Comparison of ENCODE assay signal across 12 cellular contexts in the genomic region with DNA sequence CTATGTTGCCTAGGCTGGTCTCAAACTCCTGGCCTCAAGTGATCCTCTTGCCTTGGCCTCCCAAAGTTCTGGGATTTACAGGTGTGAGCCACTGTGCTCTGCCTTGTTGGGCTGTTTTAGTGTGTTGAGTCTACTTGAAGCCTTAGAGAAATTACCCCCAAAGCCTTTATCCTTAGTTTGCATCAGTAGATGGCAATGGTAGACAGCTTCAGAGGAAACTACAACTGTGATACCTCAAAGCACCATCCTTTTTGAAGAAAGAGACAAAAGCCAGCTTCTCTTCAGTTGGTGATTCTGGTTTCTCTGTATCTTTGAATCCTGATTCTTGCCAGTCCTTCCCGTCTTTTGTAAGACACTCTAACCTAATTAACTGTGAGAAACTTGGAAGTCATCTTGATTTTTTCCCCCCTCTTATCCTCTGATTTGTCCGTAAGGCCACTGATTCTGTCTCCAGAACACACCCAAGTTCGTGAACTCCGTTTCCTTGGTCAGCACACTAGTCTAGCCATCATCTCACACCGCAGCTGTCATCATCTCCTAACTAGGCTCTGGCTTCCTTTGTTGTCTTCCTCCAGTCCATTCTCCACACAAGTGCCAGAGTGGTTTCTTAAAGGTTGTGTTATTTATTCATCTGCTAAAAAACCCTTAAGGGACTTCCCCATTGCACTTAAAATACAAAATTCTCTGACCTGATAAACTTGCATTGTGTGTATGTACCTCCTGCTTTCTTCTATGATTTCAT. TPM values are rescaled to one million over a fixed set of nuclear protein-coding genes. Genes with fewer than 3 reads are reported as not detected.
DNase-seq lines count a peak whose midpoint lies in the region; ATAC-seq, FAIRE-seq and TF ChIP-seq lines count a peak whose summit lies in the region.
"Had no signal": no experiment of that assay in that cellular context is flagged by ENCODE, and none has a peak within 500 bp of the region (broad histone marks: within the 10 kb centered on the region; RNA-seq: fewer than 3 reads in every experiment).

No MANE protein-coding gene starts in this region.

- no peak overlapping the region for H3K4me3 Mint-ChIP-seq in MCF 10A (ENCODE audit: unreplicated experiment)
- H3K4me3 Mint-ChIP-seq in astrocyte (ENCODE audit: unreplicated experiment), result peak overlapping the region; percentile 7
- no peak overlapping the region for H3K4me3 Mint-ChIP-seq in memory B cell
- H3K4me3 Mint-ChIP-seq: neural progenitor cell had no signal

- H3K4me1 ChIP-seq in breast epithelium, result peaks cover 0 to 6% of the 10 kb centered on the region in 2 donors
- H3K4me1 ChIP-seq in astrocyte (ENCODE audit: insufficient read depth, low read length), result peaks cover 18% of the 10 kb centered on the region
- H3K4me1 ChIP-seq in aorta (ENCODE audit: control insufficient read depth in 1 of 2, insufficient read depth in 2 of 2, low read length in 2 of 2), result peaks cover 4% of the 10 kb centered on the region in 2 donors
- H3K4me1 ChIP-seq: neural progenitor cell had no signal

- H3K36me3 Mint-ChIP-seq in MCF 10A (ENCODE audit: insufficient read depth, unreplicated experiment) (peaks cover 85% of the 10 kb centered on the region), astrocyte (ENCODE audit: low read depth, unreplicated experiment) (peaks cover 24% of the 10 kb centered on the region), memory B cell (peaks cover 23% of the 10 kb centered on the region)

- intact Hi-C loops in MCF 10A (cut with micrococcal nuclease) (no loop called here), breast epithelium (cut with DNase I; ENCODE audit: low total_unique reads) (no loop called here), aorta (cut with DNase I) (no loop called here)

- H3K9me3 ChIP-seq in breast epithelium (no peaks in the 10 kb centered on the region), astrocyte (ENCODE audit: insufficient read depth, low read depth, low read length) (no peaks in the 10 kb centered on the region), aorta (ENCODE audit: control insufficient read depth, low read length) (no peaks in the 10 kb centered on the region)
- H3K9me3 ChIP-seq: BLaER1, suprapubic skin had no signal

- H3K4me1 Mint-ChIP-seq in MCF 10A (ENCODE audit: insufficient read depth, unreplicated experiment) (peaks cover 30% of the 10 kb centered on the region), astrocyte (ENCODE audit: low read depth, unreplicated experiment) (peaks cover 24% of the 10 kb centered on the region), memory B cell (peaks cover 7% of the 10 kb centered on the region)
- H3K4me1 Mint-ChIP-seq: neural progenitor cell had no signal

- FAIRE-seq in astrocyte (lab: Jason Lieb, UNC), result no peak

- CTCF ChIA-PET in MCF 10A (lab: Yijun Ruan, JAX), result interaction anchor here (1.1 kb wide), 1 partner anchor 201 kb away, joined by 3 read pairs; no protein-coding TSS in a partner anchor

- peaks cover 95% of the 10 kb centered on the region for H4K20me1 ChIP-seq in astrocyte (ENCODE audit: insufficient read depth, low read length)

- H3K27ac Mint-ChIP-seq in MCF 10A (ENCODE audit: low read depth, unreplicated experiment), result peak overlapping the region; percentile 13
- H3K27ac Mint-ChIP-seq in astrocyte (ENCODE audit: unreplicated experiment), result no peak overlapping the region
- H3K27ac Mint-ChIP-seq in memory B cell, result peak overlapping the region; percentile 65
- H3K27ac Mint-ChIP-seq: neural progenitor cell had no signal

- H3K79me2 ChIP-seq in astrocyte (ENCODE audit: insufficient read depth, low read length), result peaks cover 99% of the 10 kb centered on the region

- no peak overlapping the region for H3K9ac ChIP-seq in astrocyte (ENCODE audit: low read length)
- H3K9ac ChIP-seq: BLaER1, neural progenitor cell had no signal

- no peak for TF ChIP-seq CTCF in MCF 10A (IDR thresholded peaks at IDR 0.05; ENCODE audit: unreplicated experiment)
- no peak for TF ChIP-seq CTCF in breast epithelium (IDR thresholded peaks at IDR 0.05)
- no peak for TF ChIP-seq CTCF in astrocyte (IDR thresholded peaks at IDR 0.05; ENCODE audit: insufficient read depth, low read depth, low read length)

- H3K27ac ChIP-seq in breast epithelium (peak overlapping the region in 1 of 2 donors; percentile 9), astrocyte (ENCODE audit: low read depth, low read length) (no peak overlapping the region), aorta (ENCODE audit: low read depth in 1 of 2, low read length in 2 of 2) (peak overlapping the region; percentile 22 to 57)
- H3K27ac ChIP-seq: BLaER1, neural progenitor cell, suprapubic skin had no signal

- TF ChIP-seq POLR2A in breast epithelium (IDR thresholded peaks at IDR 0.05), result no peak

- no peaks in the 10 kb centered on the region for H3K9me3 Mint-ChIP-seq in MCF 10A (ENCODE audit: unreplicated experiment)
- no peaks in the 10 kb centered on the region for H3K9me3 Mint-ChIP-seq in astrocyte (ENCODE audit: unreplicated experiment)
- H3K9me3 Mint-ChIP-seq in memory B cell, result no peaks in the 10 kb centered on the region
- H3K9me3 Mint-ChIP-seq: neural progenitor cell had no signal

- H3K27me3 ChIP-seq in breast epithelium, result no peaks in the 10 kb centered on the region
- no peaks in the 10 kb centered on the region for H3K27me3 ChIP-seq in astrocyte (ENCODE audit: insufficient read depth, low read length)
- no peaks in the 10 kb centered on the region for H3K27me3 ChIP-seq in aorta (ENCODE audit: control insufficient read depth in 1 of 2, insufficient read depth in 2 of 2, low read length in 1 of 2)
- H3K27me3 ChIP-seq: BLaER1, neural progenitor cell, suprapubic skin had no signal

- H3K27me3 Mint-ChIP-seq in MCF 10A (ENCODE audit: insufficient read depth, unreplicated experiment) (no peaks in the 10 kb centered on the region), astrocyte (ENCODE audit: low read depth, unreplicated experiment) (no peaks in the 10 kb centered on the region), memory B cell (no peaks in the 10 kb centered on the region)

- no TSS peak for BruUV-seq in MCF 10A (replicated peaks; lab: Mats Ljungman, UMichigan)

- WGBS in aorta, 2 donors, result 38 to 40% methylated on average over 5 of the region's 5 CpGs

- H3K36me3 ChIP-seq in breast epithelium (no peaks in the 10 kb centered on the region), astrocyte (ENCODE audit: insufficient read depth, low read length) (peaks cover 65% of the 10 kb centered on the region), aorta (ENCODE audit: control insufficient read depth in 1 of 2, insufficient read depth in 2 of 2, low read length in 1 of 2) (peaks cover 6 to 13% of the 10 kb centered on the region in 2 donors)

- ATAC-seq in memory B cell (ENCODE audit: low read depth) (no peak), aorta (ENCODE audit: low FRiP score) (no peak)

- DNase-seq in MCF 10A (ENCODE audit: unreplicated experiment), result no peak
- no peak for DNase-seq in breast epithelium (ENCODE audit: low spot score in 2 of 2)
- DNase-seq in astrocyte (ENCODE audit: low read depth), result no peak
- DNase-seq in memory B cell (ENCODE audit: low spot score in 2 of 2), result no peak
- no peak for DNase-seq in aorta
- no peak for DNase-seq in CD1c-positive myeloid dendritic cell (ENCODE audit: extremely low spot score)
- DNase-seq in effector CD8-positive, alpha-beta T cell (lab: John Stamatoyannopoulos, UW), result no peak
- DNase-seq in activated CD4-positive, CD25-positive, alpha-beta regulatory T cell treated with anti-CD3 and anti-CD28 coated beads, Interleukin-2, amount 50 U/mL, for 72 hours, result no peak
- DNase-seq: NCI-H1417 treated with DMSO at 0.1 percent for 48 hours had no signal

- no peak overlapping the region for H3K4me2 ChIP-seq in astrocyte (ENCODE audit: low read length)
- H3K4me2 ChIP-seq: BLaER1, neural progenitor cell had no signal

- H3K4me3 ChIP-seq in breast epithelium, result no peak overlapping the region
- no peak overlapping the region for H3K4me3 ChIP-seq in astrocyte (ENCODE audit: insufficient read depth, low read depth, low read length)
- no peak overlapping the region for H3K4me3 ChIP-seq in aorta (ENCODE audit: low read length in 2 of 2)
- H3K4me3 ChIP-seq: BLaER1, neural progenitor cell, suprapubic skin had no signal

- POLR2A ChIA-PET in MCF 10A (lab: Yijun Ruan, JAX), result interaction anchor here (1.0 to 1.2 kb wide), 7 partner anchors 10 to 54 kb away, joined by 3 to 6 read pairs (median 3); no protein-coding TSS in a partner anchor

- no peak overlapping the region for H2AFZ ChIP-seq in astrocyte (ENCODE audit: low read depth, low read length)
- H2AFZ ChIP-seq: neural progenitor cell had no signal

RNA-seq across cellular contexts. Expression of gene ATP2A2, which starts 20.2 kb away (rescaled TPM):
- total RNA-seq in MCF 10A (2022), result 272 and 308 TPM in 2 replicates
- 100 to 1,000 TPM in 2 of 3 donors, 10 to 100 TPM in 1; 95.1 to 109 (median 102) TPM for total RNA-seq in breast epithelium
- total RNA-seq in astrocyte, result 262 TPM in 2 replicates
- total RNA-seq in aorta, result 100 to 1,000 TPM; 231 to 285 TPM
- 100 to 1,000 TPM in 1 of 2 donors, 10 to 100 TPM in 1; 41.3 to 104 TPM for polyA plus RNA-seq in aorta
